In the genomic region with DNA sequence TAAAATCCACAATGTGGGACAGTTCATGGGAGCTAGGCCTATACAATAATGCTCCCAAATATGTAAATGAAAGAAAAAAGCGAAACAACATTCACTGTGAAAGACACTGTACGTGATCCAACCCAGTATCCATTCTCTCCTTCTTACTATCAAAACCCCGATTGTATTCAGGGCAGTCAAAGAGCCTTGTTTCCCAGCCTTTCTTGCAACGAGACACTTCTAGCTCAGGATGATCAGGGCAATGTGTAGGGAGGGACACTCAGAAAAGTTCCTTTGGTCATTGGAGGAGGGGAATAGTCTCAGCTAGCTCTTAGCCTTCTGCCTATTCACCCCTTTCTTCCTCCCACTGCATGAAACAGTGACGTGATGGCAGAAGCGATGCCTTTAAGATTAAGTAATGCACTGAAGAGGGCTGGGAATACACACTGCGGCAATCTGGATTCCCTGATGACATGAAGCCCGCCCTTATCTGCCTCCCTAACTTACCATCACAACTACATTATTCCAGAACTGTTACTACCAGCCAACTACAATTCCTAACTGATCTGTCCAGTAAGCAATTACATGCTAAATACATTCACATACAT, we compare ENCODE assay signal across 13 cellular contexts. TPM values are rescaled to one million over a fixed set of nuclear protein-coding genes. Genes with fewer than 3 reads are reported as not detected.
DNase-seq lines count a peak whose midpoint lies in the region; ATAC-seq and TF ChIP-seq lines count a peak whose summit lies in the region.
"Had no signal": no experiment of that assay in that cellular context is flagged by ENCODE, and none has a peak within 500 bp of the region (broad histone marks: within the 10 kb centered on the region; RNA-seq: fewer than 3 reads in every experiment).

No MANE protein-coding gene starts in this region.

- peaks cover 25 to 49% (median 35%) of the 10 kb centered on the region in 4 donors for H3K4me1 Mint-ChIP-seq in CD4-positive, alpha-beta memory T cell
- H3K4me1 Mint-ChIP-seq in naive thymus-derived CD4-positive, alpha-beta T cell, result peaks cover 11 to 62% (median 45%) of the 10 kb centered on the region in 7 donors

- H3K4me3 Mint-ChIP-seq in CD4-positive, alpha-beta memory T cell, result peak overlapping the region in 2 of 8 donors; percentile 13 to 33
- no peak overlapping the region for H3K4me3 Mint-ChIP-seq in naive thymus-derived CD4-positive, alpha-beta T cell
- H3K4me3 Mint-ChIP-seq: activated CD4-positive, alpha-beta T cell treated with anti-CD3 and anti-CD28 coated beads for 36 hours; stimulated activated naive CD8-positive, alpha-beta T cell treated with anti-CD3 and anti-CD28 coated beads, Interleukin-15, Interleukin-2, amounts not matched to agents 100 ng/mL and 50 ng/mL, for 24 hours had no signal

- H3K27ac Mint-ChIP-seq in CD4-positive, alpha-beta memory T cell, result peak overlapping the region in 4 of 7 donors; percentile 1 to 57 (median 22)
- peak overlapping the region in 4 of 9 donors; percentile 28 to 70 (median 43) for H3K27ac Mint-ChIP-seq in naive thymus-derived CD4-positive, alpha-beta T cell
- H3K27ac Mint-ChIP-seq: activated CD4-positive, alpha-beta T cell treated with anti-CD3 and anti-CD28 coated beads for 36 hours; stimulated activated naive CD8-positive, alpha-beta T cell treated with anti-CD3 and anti-CD28 coated beads, Interleukin-15, Interleukin-2, amounts not matched to agents 100 ng/mL and 50 ng/mL, for 24 hours had no signal

- TF ChIP-seq CTCF in brain microvascular endothelial cell (IDR thresholded peaks at IDR 0.05; ENCODE audit: low read depth, low read length, missing control alignments) (no peak), ovary (IDR thresholded peaks at IDR 0.05) (no peak)

- H3K9me3 Mint-ChIP-seq in CD4-positive, alpha-beta memory T cell, result no peaks in the 10 kb centered on the region
- H3K9me3 Mint-ChIP-seq in naive thymus-derived CD4-positive, alpha-beta T cell, result no peaks in the 10 kb centered on the region
- H3K9me3 Mint-ChIP-seq: stimulated activated naive CD8-positive, alpha-beta T cell treated with anti-CD3 and anti-CD28 coated beads, Interleukin-15, Interleukin-2, amounts not matched to agents 100 ng/mL and 50 ng/mL, for 24 hours had no signal

- H3K36me3 Mint-ChIP-seq in CD4-positive, alpha-beta memory T cell, result peaks cover 12 to 40% of the 10 kb centered on the region in 2 donors
- peaks cover 6 to 33% (median 10%) of the 10 kb centered on the region in 5 donors for H3K36me3 Mint-ChIP-seq in naive thymus-derived CD4-positive, alpha-beta T cell

- 42% methylated on average over 8 of the region's 8 CpGs for WGBS in right cardiac atrium
- WGBS in ovary, 3 donors, result 82 to 84% (median 83%) methylated on average over 8 of the region's 8 CpGs

- no peak for TF ChIP-seq POLR2A in ovary (IDR thresholded peaks at IDR 0.05)

- no peak overlapping the region for H3K4me3 ChIP-seq in CD4-positive, alpha-beta memory T cell (ENCODE audit: low read length in 2 of 2)
- H3K4me3 ChIP-seq in brain microvascular endothelial cell (ENCODE audit: low read depth, low read length) (no peak overlapping the region), right cardiac atrium (ENCODE audit: low read length) (no peak overlapping the region), rectal smooth muscle tissue (ENCODE audit: low read length) (no peak overlapping the region), ovary (no peak overlapping the region)
- no peak overlapping the region for H3K4me3 ChIP-seq in naive thymus-derived CD4-positive, alpha-beta T cell (ENCODE audit: low read length)
- H3K4me3 ChIP-seq: SK-N-MC had no signal

- intact Hi-C loops in CD4-positive, alpha-beta memory T cell (cut with micrococcal nuclease), result no loop called here
- intact Hi-C loops in right cardiac atrium (cut with DNase I), result no loop called here
- intact Hi-C loops in ovary (cut with DNase I), result no loop called here
- intact Hi-C loops in naive thymus-derived CD4-positive, alpha-beta T cell (cut with micrococcal nuclease), result no loop called here

- CTCF ChIA-PET in CD4-positive, alpha-beta memory T cell (lab: Charles Lee; ENCODE audit: partially characterized antibody), result no interaction called here
- CTCF ChIA-PET in naive thymus-derived CD4-positive, alpha-beta T cell (lab: Charles Lee), result interaction anchor here (0.6 kb wide), 1 partner anchor 138 kb away, joined by 5 read pairs; no protein-coding TSS in a partner anchor

- no peak overlapping the region for H3K9ac ChIP-seq in rectal smooth muscle tissue (ENCODE audit: low read length)

- DNase-seq in CD4-positive, alpha-beta memory T cell, result no peak
- peak; percentile 40 for DNase-seq in brain microvascular endothelial cell
- DNase-seq in right cardiac atrium, result no peak
- no peak for DNase-seq in NK-92 treated with Interleukin-12 subunit alpha and Interleukin-12 subunit beta, amount 100 ng/mL, for 24 hours (lab: John Stamatoyannopoulos, UW)
- DNase-seq in ovary, result no peak
- no peak for DNase-seq in naive thymus-derived CD4-positive, alpha-beta T cell
- DNase-seq: activated CD4-positive, alpha-beta T cell treated with anti-CD3 and anti-CD28 coated beads for 36 hours; activated gamma-delta T cell; NCI-H524 treated with DMSO at 0.1 percent for 48 hours had no signal

- H3K9me3 ChIP-seq in CD4-positive, alpha-beta memory T cell (ENCODE audit: control insufficient read depth in 1 of 2, low read length in 2 of 2), result no peaks in the 10 kb centered on the region
- no peaks in the 10 kb centered on the region for H3K9me3 ChIP-seq in right cardiac atrium (ENCODE audit: control insufficient read depth, low read length)
- no peaks in the 10 kb centered on the region for H3K9me3 ChIP-seq in ovary
- H3K9me3 ChIP-seq in naive thymus-derived CD4-positive, alpha-beta T cell (ENCODE audit: control insufficient read depth in 2 of 3, low read length in 3 of 3), result no peaks in the 10 kb centered on the region

- no peaks in the 10 kb centered on the region for H3K27me3 ChIP-seq in CD4-positive, alpha-beta memory T cell (ENCODE audit: insufficient read depth, low read length)
- no peaks in the 10 kb centered on the region for H3K27me3 ChIP-seq in brain microvascular endothelial cell (replicated peaks)
- no peaks in the 10 kb centered on the region for H3K27me3 ChIP-seq in right cardiac atrium (ENCODE audit: control insufficient read depth, insufficient read depth)
- no peaks in the 10 kb centered on the region for H3K27me3 ChIP-seq in rectal smooth muscle tissue (ENCODE audit: control insufficient read depth, insufficient read depth, low read length)
- no peaks in the 10 kb centered on the region for H3K27me3 ChIP-seq in ovary
- no peaks in the 10 kb centered on the region for H3K27me3 ChIP-seq in naive thymus-derived CD4-positive, alpha-beta T cell (ENCODE audit: control insufficient read depth in 2 of 2, insufficient read depth in 2 of 2, low read length in 2 of 2)

- H3K36me3 ChIP-seq in CD4-positive, alpha-beta memory T cell (ENCODE audit: insufficient read depth, low read length), result no peaks in the 10 kb centered on the region
- peaks cover 7% of the 10 kb centered on the region for H3K36me3 ChIP-seq in brain microvascular endothelial cell (replicated peaks)
- H3K36me3 ChIP-seq in rectal smooth muscle tissue (ENCODE audit: control insufficient read depth, insufficient read depth, low read length), result no peaks in the 10 kb centered on the region
- no peaks in the 10 kb centered on the region for H3K36me3 ChIP-seq in ovary
- peaks cover 0 to 13% (median 0%) of the 10 kb centered on the region in 3 experiments for H3K36me3 ChIP-seq in naive thymus-derived CD4-positive, alpha-beta T cell (ENCODE audit: control insufficient read depth in 2 of 3, insufficient read depth in 3 of 3, low read length in 3 of 3)

- POLR2A ChIA-PET in CD4-positive, alpha-beta memory T cell (lab: Charles Lee; ENCODE audit: partially characterized antibody), result no interaction called here
- POLR2A ChIA-PET in naive thymus-derived CD4-positive, alpha-beta T cell (lab: Charles Lee), result interaction anchor here (0.6 to 0.8 kb wide), 2 partner anchors 12 to 47 kb away, joined by 3 to 5 read pairs; no protein-coding TSS in a partner anchor

- in situ Hi-C loops in brain microvascular endothelial cell (cut with HindIII; ENCODE audit: low pct_ligation_motif_present, low sequenced_read_pairs), result no loop called here

- no peak for TF ChIP-seq EP300 in ovary (IDR thresholded peaks at IDR 0.05)

- H3K27me3 Mint-ChIP-seq in CD4-positive, alpha-beta memory T cell, result no peaks in the 10 kb centered on the region
- H3K27me3 Mint-ChIP-seq in naive thymus-derived CD4-positive, alpha-beta T cell, result no peaks in the 10 kb centered on the region
- H3K27me3 Mint-ChIP-seq: activated CD4-positive, alpha-beta T cell treated with anti-CD3 and anti-CD28 coated beads for 36 hours; stimulated activated naive CD8-positive, alpha-beta T cell treated with anti-CD3 and anti-CD28 coated beads, Interleukin-15, Interleukin-2, amounts not matched to agents 100 ng/mL and 50 ng/mL, for 24 hours had no signal

- no peak overlapping the region for H3K27ac ChIP-seq in CD4-positive, alpha-beta memory T cell (ENCODE audit: low read depth, low read length)
- H3K27ac ChIP-seq in brain microvascular endothelial cell, result no peak overlapping the region
- H3K27ac ChIP-seq in right cardiac atrium (ENCODE audit: low read length), result no peak overlapping the region
- H3K27ac ChIP-seq in rectal smooth muscle tissue (ENCODE audit: low read depth, low read length), result peak overlapping the region; percentile 53
- no peak overlapping the region for H3K27ac ChIP-seq in ovary
- no peak overlapping the region for H3K27ac ChIP-seq in naive thymus-derived CD4-positive, alpha-beta T cell (ENCODE audit: low read depth, low read length)
- H3K27ac ChIP-seq: SK-N-MC had no signal

- H3K4me1 ChIP-seq in CD4-positive, alpha-beta memory T cell (ENCODE audit: insufficient read depth, low read length), result peaks cover 16% of the 10 kb centered on the region
- H3K4me1 ChIP-seq in right cardiac atrium (ENCODE audit: control insufficient read depth, insufficient read depth, low read length) (no peaks in the 10 kb centered on the region), rectal smooth muscle tissue (ENCODE audit: control insufficient read depth, insufficient read depth, low read length) (peaks cover 4% of the 10 kb centered on the region), ovary (ENCODE audit: insufficient read depth) (no peaks in the 10 kb centered on the region)
- peaks cover 0 to 10% of the 10 kb centered on the region in 2 donors for H3K4me1 ChIP-seq in naive thymus-derived CD4-positive, alpha-beta T cell (ENCODE audit: control insufficient read depth in 2 of 2, insufficient read depth in 2 of 2, low read length in 2 of 2)

- ATAC-seq in right cardiac atrium, result peak; percentile 76 to 82
- no peak for ATAC-seq in GM21737 (IDR thresholded peaks at IDR 0.05; ENCODE audit: unreplicated experiment)
- no peak for ATAC-seq in naive thymus-derived CD4-positive, alpha-beta T cell

RNA-seq across cellular contexts. Expression of a gene that starts 27.3 kb away (rescaled TPM):
- 10 to 100 TPM; 42.6 to 43.8 TPM for total RNA-seq in CD4-positive, alpha-beta memory T cell
- polyA plus RNA-seq in CD4-positive, alpha-beta memory T cell, result 10 to 100 TPM; 45.8 to 56.6 TPM
- total RNA-seq in right cardiac atrium (10 to 100 TPM; 59.9 to 79.0 (median 72.0) TPM), ovary (100 to 1,000 TPM in 1 of 7 donors, 10 to 100 TPM in 6; 57.7 to 101 (median 64.7) TPM)
- polyA plus RNA-seq in right cardiac atrium (38.2 TPM), ovary (100 to 1,000 TPM in 1 of 2 donors, 10 to 100 TPM in 1; 38.1 to 149 TPM)
- total RNA-seq in naive thymus-derived CD4-positive, alpha-beta T cell, result 10 to 100 TPM; 32.0 to 69.2 (median 49.1) TPM
- polyA plus RNA-seq in naive thymus-derived CD4-positive, alpha-beta T cell, result 10 to 100 TPM; 40.3 to 53.9 TPM

Comparison
In these comparisons a context has a peak if more than half of its experiments do, and no peak if none do; other contexts are left out.
1. ATAC-seq: peak in right cardiac atrium (2 of 2); none in GM21737 (single experiment) and naive thymus-derived CD4-positive, alpha-beta T cell (single experiment).